In genomic region chr2:199956062-199956380, GRCh38 we compare ENCODE assay signal across 8 cellular contexts.
DNase-seq lines count a peak whose midpoint lies in the region; ATAC-seq and TF ChIP-seq lines count a peak whose summit lies in the region.

No MANE protein-coding gene starts in this region.

- H3K27me3 ChIP-seq in HAP-1 (ENCODE audit: low read depth): no peaks in the 10 kb centered on the region

- peak overlapping the region; percentile 89 for H3K4me3 Mint-ChIP-seq in memory B cell

- peaks cover 15% of the 10 kb centered on the region for H3K4me1 Mint-ChIP-seq in memory B cell

- peaks cover 5% of the 10 kb centered on the region for H3K36me3 Mint-ChIP-seq in memory B cell

- CTCF ChIA-PET in AG04449 (lab: Yijun Ruan, JAX): interaction anchor here (0.8 kb wide), 1 partner anchor 18 kb away, joined by 3 read pairs; no protein-coding TSS in a partner anchor

- POLR2A ChIA-PET in AG04449 (lab: Yijun Ruan, JAX): no interaction called here

- in situ Hi-C loops in HAP-1 (cut with MboI; ENCODE audit: low sequenced_read_pairs): loop anchor here (10.0 kb wide), 1 partner anchor 859 kb away; the partner anchor contains the start of gene BZW1
- in situ Hi-C loops in astrocyte of the cerebellum (cut with HindIII; ENCODE audit: low sequenced_read_pairs): no loop called here

- no peak for TF ChIP-seq CTCF in AG04449 (IDR thresholded peaks at IDR 0.05; ENCODE audit: insufficient read depth, low read length, missing control alignments)
- TF ChIP-seq CTCF in astrocyte of the cerebellum (IDR thresholded peaks at IDR 0.05; ENCODE audit: low read depth, low read length, missing control alignments): no peak

- peak overlapping the region; percentile 91 for H3K27ac Mint-ChIP-seq in memory B cell

- H3K9me3 Mint-ChIP-seq in memory B cell: no peaks in the 10 kb centered on the region

- peaks cover 27% of the 10 kb centered on the region for H3K36me3 ChIP-seq in HAP-1 (replicated peaks)

- H3K4me1 ChIP-seq in HAP-1: peaks cover 10% of the 10 kb centered on the region

- peak overlapping the region; percentile 95 for H3K4me3 ChIP-seq in AG04449 (ENCODE audit: low read depth, low read length)
- H3K4me3 ChIP-seq in HAP-1: peak overlapping the region; percentile 89
- H3K4me3 ChIP-seq in astrocyte of the cerebellum (ENCODE audit: low read depth, low read length): peak overlapping the region; percentile 96

- no peak for ATAC-seq in memory B cell (ENCODE audit: low read depth)
- no peak for ATAC-seq in HG03460 (IDR thresholded peaks at IDR 0.05; ENCODE audit: unreplicated experiment)
- ATAC-seq in GM18511 (IDR thresholded peaks at IDR 0.05; ENCODE audit: unreplicated experiment): no peak

- H3K9me3 ChIP-seq in HAP-1: no peaks in the 10 kb centered on the region

- H3K27me3 Mint-ChIP-seq in memory B cell: no peaks in the 10 kb centered on the region

- DNase-seq in AG04449 (ENCODE audit: low read depth, low spot score): no peak
- no peak for DNase-seq in HAP-1 (ENCODE audit: low spot score in 2 of 2)
- no peak for DNase-seq in astrocyte of the cerebellum (ENCODE audit: low read depth)
- DNase-seq in memory B cell (ENCODE audit: low spot score in 2 of 2): no peak
- DNase-seq in HK-2 (ENCODE audit: unreplicated experiment): no peak
- no peak for DNase-seq in DMS114 treated with DMSO at 0.1 percent for 48 hours (lab: John Stamatoyannopoulos, UW; ENCODE audit: unreplicated experiment)
